ENCODE assay signal across 8 cellular contexts in the genomic region with DNA sequence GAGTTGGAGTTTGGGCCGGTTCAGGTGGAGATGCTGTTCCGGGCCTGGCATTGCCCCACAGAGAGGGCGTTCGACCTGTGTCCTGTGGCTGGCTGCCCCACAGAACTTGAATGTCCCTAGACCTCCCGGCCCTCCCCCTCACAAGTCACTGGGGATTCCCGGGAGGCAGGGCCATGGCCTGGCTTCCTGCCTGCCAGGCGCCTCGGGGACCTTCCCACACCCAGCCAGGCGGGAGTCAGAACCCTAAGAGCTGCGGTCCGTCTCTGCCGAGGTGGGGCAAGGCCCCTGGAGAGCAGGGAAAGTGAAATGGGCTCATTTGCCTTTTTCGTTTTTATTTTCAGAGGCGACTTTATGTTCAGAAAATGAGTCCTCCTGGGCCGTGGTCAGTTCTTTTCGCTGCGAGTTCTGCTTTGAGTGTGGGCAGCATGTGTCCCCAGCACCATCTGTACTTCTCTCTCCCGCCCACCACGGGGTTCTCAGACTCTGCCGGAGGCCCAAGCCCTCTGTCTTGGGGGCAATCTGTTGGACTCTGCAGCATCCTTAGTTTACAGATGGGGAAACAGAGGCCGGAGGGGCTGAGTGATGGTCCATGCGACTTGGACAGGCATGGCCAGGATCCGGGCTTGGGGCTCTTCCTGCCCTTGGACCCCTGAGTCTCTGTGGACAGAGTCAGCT. TPM values are rescaled to one million over a fixed set of nuclear protein-coding genes. Genes with fewer than 3 reads are reported as not detected.
DNase-seq lines count a peak whose midpoint lies in the region; ATAC-seq and TF ChIP-seq lines count a peak whose summit lies in the region.

No MANE protein-coding gene starts in this region.

- DNase-seq in GM12865 (ENCODE audit: low read depth) (peak; percentile 92), T-helper 22 cell (ENCODE audit: low read depth) (peak; percentile 51), heart left ventricle (peak; percentile 54 to 73 (median 69)), SHP77 treated with DMSO at 0.1 percent for 48 hours (lab: John Stamatoyannopoulos, UW) (no peak), MG63 (no peak), AG20443 (ENCODE audit: low spot score) (no peak)
- peak in 1 of 2 donors; percentile 75 for DNase-seq in stimulated activated effector memory CD8-positive, alpha-beta T cell treated with anti-CD3 and anti-CD28 coated beads, Interleukin-12 subunit alpha, Interleukin-12 subunit beta, amount 100 ng/mL, for 72 hours (ENCODE audit: low spot score in 2 of 2)

- ATAC-seq in GM21825 (IDR thresholded peaks at IDR 0.05; ENCODE audit: unreplicated experiment) (peak; percentile 40), heart left ventricle (peak; percentile 10 to 42 (median 30))
- ATAC-seq in stimulated activated effector memory CD8-positive, alpha-beta T cell treated with anti-CD3 and anti-CD28 coated beads, Interleukin-12 subunit alpha, Interleukin-12 subunit beta, amount 100 ng/mL, for 72 hours, result peak; percentile 58

- peak overlapping the region in 9 of 12 donors; percentile 11 to 97 (median 54) for H3K27ac ChIP-seq in heart left ventricle

- H3K36me3 Mint-ChIP-seq in stimulated activated effector memory CD8-positive, alpha-beta T cell treated with anti-CD3 and anti-CD28 coated beads, Interleukin-12 subunit alpha, Interleukin-12 subunit beta, amount 100 ng/mL, for 72 hours, result peaks cover 100% of the 10 kb centered on the region

- peaks cover 26 to 94% (median 63%) of the 10 kb centered on the region in 12 donors for H3K4me1 ChIP-seq in heart left ventricle

- intact Hi-C loops in heart left ventricle (cut with DNase I), result loop anchor here in 6 of 10 donors (5.0 to 10.0 kb wide), 4 partner anchors 33 to 315 kb away; partner anchors contain the start of gene PMEPA1 (in 1 of the 6)

- H3K36me3 ChIP-seq in heart left ventricle, result peaks cover 0 to 77% (median 35%) of the 10 kb centered on the region in 9 donors
- peaks cover 70% of the 10 kb centered on the region for H3K36me3 ChIP-seq in MG63

- H3K9me3 ChIP-seq in heart left ventricle (no peaks in the 10 kb centered on the region), MG63 (no peaks in the 10 kb centered on the region)

- H3K4me3 Mint-ChIP-seq in stimulated activated effector memory CD8-positive, alpha-beta T cell treated with anti-CD3 and anti-CD28 coated beads, Interleukin-12 subunit alpha, Interleukin-12 subunit beta, amount 100 ng/mL, for 72 hours, result peak overlapping the region; percentile 73

- TF ChIP-seq POLR2A in heart left ventricle (IDR thresholded peaks at IDR 0.05), result no peak

- WGBS in heart left ventricle, 4 donors, result 36 to 47% (median 42%) methylated on average over 22 to 23 of the region's 23 CpGs

- H3K4me3 ChIP-seq in GM12865 (ENCODE audit: low read depth, low read length) (peak overlapping the region; percentile 57), heart left ventricle (peak overlapping the region in 1 of 12 donors; percentile 30), MG63 (no peak overlapping the region)

- H3K27me3 ChIP-seq in heart left ventricle (no peaks in the 10 kb centered on the region), MG63 (no peaks in the 10 kb centered on the region)

- no peak for TF ChIP-seq CTCF in GM12865 (IDR thresholded peaks at IDR 0.05; ENCODE audit: insufficient read depth, low read depth, low read length, missing control alignments)
- TF ChIP-seq CTCF in heart left ventricle (IDR thresholded peaks at IDR 0.05), result no peak

- no peaks in the 10 kb centered on the region for H3K9me3 Mint-ChIP-seq in stimulated activated effector memory CD8-positive, alpha-beta T cell treated with anti-CD3 and anti-CD28 coated beads, Interleukin-12 subunit alpha, Interleukin-12 subunit beta, amount 100 ng/mL, for 72 hours

- H3K4me1 Mint-ChIP-seq in stimulated activated effector memory CD8-positive, alpha-beta T cell treated with anti-CD3 and anti-CD28 coated beads, Interleukin-12 subunit alpha, Interleukin-12 subunit beta, amount 100 ng/mL, for 72 hours, result peaks cover 76% of the 10 kb centered on the region

- H3K27ac Mint-ChIP-seq in stimulated activated effector memory CD8-positive, alpha-beta T cell treated with anti-CD3 and anti-CD28 coated beads, Interleukin-12 subunit alpha, Interleukin-12 subunit beta, amount 100 ng/mL, for 72 hours, result peak overlapping the region; percentile 93

RNA-seq across cellular contexts. Expression of gene RBM38, which starts 8.5 kb away (rescaled TPM):
- 10 to 100 TPM; 45.6 to 97.9 (median 62.3) TPM for total RNA-seq in heart left ventricle
- 100 to 1,000 TPM in 1 of 2 donors, 10 to 100 TPM in 1; 68.5 to 112 TPM for polyA plus RNA-seq in heart left ventricle
- total RNA-seq in MG63 (2014; rRNA removed; shearing (Covaris generic); ENCODE audit: low replicate concordance), result 50.0 and 51.2 TPM in 2 replicates

RNA-seq across cellular contexts. Expression of gene RAE1, which starts 48.7 kb away (rescaled TPM):
- total RNA-seq in heart left ventricle, result 10 to 100 TPM; 12.9 to 18.6 (median 15.5) TPM
- 10 to 100 TPM in 1 of 2 donors, 1 to 10 TPM in 1; 7.5 to 26.8 TPM for polyA plus RNA-seq in heart left ventricle
- total RNA-seq in MG63 (2014; rRNA removed; shearing (Covaris generic); ENCODE audit: low replicate concordance), result 74.3 and 85.5 TPM in 2 replicates

Comparison
In these comparisons a context has a peak if more than half of its experiments do, and no peak if none do; other contexts are left out.
1. DNase-seq: peak in GM12865 (single experiment), T-helper 22 cell (single experiment) and heart left ventricle (5 of 5); none in SHP77 treated with DMSO at 0.1 percent for 48 hours (single experiment), MG63 (single experiment) and AG20443 (single experiment).
2. Peak in every context shown above with its lines, with median percentiles within 50 percentile points of each other: ATAC-seq.